Comparison of ENCODE assay signal across 8 cellular contexts in the genomic region with DNA sequence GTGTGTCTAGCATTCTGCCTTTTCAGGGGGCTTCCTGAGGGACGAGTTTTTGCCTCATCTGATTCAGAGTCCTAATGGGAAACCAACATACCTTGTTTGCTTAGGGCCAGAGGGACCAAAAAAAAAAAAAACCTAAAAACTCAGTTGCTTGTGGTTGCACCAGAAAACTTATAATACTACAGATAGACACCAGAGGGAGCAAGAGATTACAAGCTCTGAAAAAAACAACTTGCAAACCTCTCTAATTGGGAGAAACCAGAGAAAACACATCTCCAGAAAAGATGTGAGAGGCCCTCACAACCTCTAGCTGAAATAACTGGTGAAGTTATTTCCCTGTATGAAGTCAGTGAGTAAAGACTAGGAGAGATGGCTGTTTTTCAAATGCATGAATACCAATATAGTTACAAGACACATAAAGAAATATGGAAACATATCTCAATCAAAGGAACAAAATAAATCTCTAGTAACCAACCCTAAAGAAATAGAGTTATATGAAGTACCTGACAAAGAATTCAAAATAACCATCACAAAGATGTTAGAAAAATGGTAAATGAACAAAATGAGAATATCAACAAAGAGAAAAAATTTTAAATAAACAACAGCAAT.
A peak's percentile ranks its signal among the peaks of the same experiment; 100 is the strongest.
DNase-seq lines count a peak whose midpoint lies in the region; ATAC-seq and TF ChIP-seq lines count a peak whose summit lies in the region.

No MANE protein-coding gene starts in this region.

- no peaks in the 10 kb centered on the region for H3K27me3 ChIP-seq in right lobe of liver

- H3K27ac ChIP-seq in right lobe of liver = no peak overlapping the region

- H3K4me3 Mint-ChIP-seq in activated T-helper 17 cell treated with anti-CD3 and anti-CD28 coated beads, Interleukin-2, amount 50 U/mL, for 72 hours = no peak overlapping the region
- H3K4me3 Mint-ChIP-seq in activated T-cell treated with anti-CD3 and anti-CD28 coated beads, Interleukin-2, amount 50 U/mL, for 4 hours = no peak overlapping the region

- H3K36me3 Mint-ChIP-seq in activated T-helper 17 cell treated with anti-CD3 and anti-CD28 coated beads, Interleukin-2, amount 50 U/mL, for 72 hours (ENCODE audit: low read depth) = no peaks in the 10 kb centered on the region
- no peaks in the 10 kb centered on the region for H3K36me3 Mint-ChIP-seq in activated T-cell treated with anti-CD3 and anti-CD28 coated beads, Interleukin-2, amount 50 U/mL, for 4 hours (ENCODE audit: insufficient read depth)

- H3K27ac Mint-ChIP-seq in activated T-helper 17 cell treated with anti-CD3 and anti-CD28 coated beads, Interleukin-2, amount 50 U/mL, for 72 hours = no peak overlapping the region

- DNase-seq in GM12865 (ENCODE audit: low read depth) (peak; percentile 32), NCI-H1694 treated with DMSO at 0.1 percent for 48 hours (lab: John Stamatoyannopoulos, UW) (peak; percentile 74), astrocyte of the cerebellum (ENCODE audit: low read depth) (peak; percentile 34), right lobe of liver (no peak)
- DNase-seq in activated T-cell treated with anti-CD3 and anti-CD28 coated beads, Interleukin-2, amount 50 U/mL, for 4 hours = no peak
- no peak for DNase-seq in effector CD4-positive, alpha-beta T cell

- ATAC-seq in right lobe of liver = peak; percentile 74 to 80 (median 76)
- no peak for ATAC-seq in HG03378 (IDR thresholded peaks at IDR 0.05; ENCODE audit: unreplicated experiment)
- no peak for ATAC-seq in activated T-helper 17 cell treated with anti-CD3 and anti-CD28 coated beads, Interleukin-2, amount 50 U/mL, for 72 hours (replicated peaks)
- no peak for ATAC-seq in activated T-cell treated with anti-CD3 and anti-CD28 coated beads, Interleukin-2, amount 50 U/mL, for 4 hours

- no peaks in the 10 kb centered on the region for H3K36me3 ChIP-seq in right lobe of liver

- peaks cover 19% of the 10 kb centered on the region for H3K27me3 Mint-ChIP-seq in activated T-helper 17 cell treated with anti-CD3 and anti-CD28 coated beads, Interleukin-2, amount 50 U/mL, for 72 hours
- H3K27me3 Mint-ChIP-seq in activated T-cell treated with anti-CD3 and anti-CD28 coated beads, Interleukin-2, amount 50 U/mL, for 4 hours (ENCODE audit: low read depth) = peaks cover 3% of the 10 kb centered on the region

- H3K9me3 ChIP-seq in right lobe of liver = no peaks in the 10 kb centered on the region

- no peaks in the 10 kb centered on the region for H3K9me3 Mint-ChIP-seq in activated T-helper 17 cell treated with anti-CD3 and anti-CD28 coated beads, Interleukin-2, amount 50 U/mL, for 72 hours
- H3K9me3 Mint-ChIP-seq in activated T-cell treated with anti-CD3 and anti-CD28 coated beads, Interleukin-2, amount 50 U/mL, for 4 hours = peaks cover 6% of the 10 kb centered on the region

- no peaks in the 10 kb centered on the region for H3K4me1 ChIP-seq in right lobe of liver

- TF ChIP-seq POLR2A in right lobe of liver (IDR thresholded peaks at IDR 0.05) = no peak

- no peak overlapping the region for H3K4me3 ChIP-seq in GM12865 (ENCODE audit: low read depth, low read length)
- H3K4me3 ChIP-seq in astrocyte of the cerebellum (ENCODE audit: low read depth, low read length) = no peak overlapping the region
- H3K4me3 ChIP-seq in right lobe of liver = no peak overlapping the region

- TF ChIP-seq CTCF in GM12865 (IDR thresholded peaks at IDR 0.05; ENCODE audit: insufficient read depth, low read depth, low read length, missing control alignments) (peak; percentile 29), astrocyte of the cerebellum (IDR thresholded peaks at IDR 0.05; ENCODE audit: low read depth, low read length, missing control alignments) (peak; percentile 48), right lobe of liver (IDR thresholded peaks at IDR 0.05) (peak; percentile 57 to 66 (median 60))

- in situ Hi-C loops in astrocyte of the cerebellum (cut with HindIII; ENCODE audit: low sequenced_read_pairs) = no loop called here

- H3K4me1 Mint-ChIP-seq in activated T-helper 17 cell treated with anti-CD3 and anti-CD28 coated beads, Interleukin-2, amount 50 U/mL, for 72 hours = no peaks in the 10 kb centered on the region
- no peaks in the 10 kb centered on the region for H3K4me1 Mint-ChIP-seq in activated T-cell treated with anti-CD3 and anti-CD28 coated beads, Interleukin-2, amount 50 U/mL, for 4 hours (ENCODE audit: low read depth)

- intact Hi-C loops in right lobe of liver (cut with DNase I) = no loop called here

- 0% methylated on average over 1 of the region's 1 CpG for WGBS in right lobe of liver (ENCODE audit: insufficient coverage, low coverage, low lambda C conversion rate, missing lambda C conversion rate)

Comparison
In these comparisons a context has a peak if more than half of its experiments do, and no peak if none do; other contexts are left out.
1. DNase-seq: peak in GM12865 (single experiment), NCI-H1694 treated with DMSO at 0.1 percent for 48 hours (single experiment) and astrocyte of the cerebellum (single experiment); none in right lobe of liver (0 of 3), activated T-cell treated with anti-CD3 and anti-CD28 coated beads, Interleukin-2, amount 50 U/mL, for 4 hours (single experiment) and effector CD4-positive, alpha-beta T cell (single experiment).
2. ATAC-seq: peak in right lobe of liver (4 of 4); none in HG03378 (single experiment), activated T-helper 17 cell treated with anti-CD3 and anti-CD28 coated beads, Interleukin-2, amount 50 U/mL, for 72 hours (single experiment) and activated T-cell treated with anti-CD3 and anti-CD28 coated beads, Interleukin-2, amount 50 U/mL, for 4 hours (0 of 2).
3. Peak in every context shown above with its lines, with median percentiles within 50 percentile points of each other: CTCF ChIP-seq.